9 cellular contexts compared by ENCODE assay signal in genomic region chr19:51903192-51903591, GRCh38. TPM values are rescaled to one million over a fixed set of nuclear protein-coding genes. Genes with fewer than 3 reads are reported as not detected.
DNase-seq lines count a peak whose midpoint lies in the region; ATAC-seq and TF ChIP-seq lines count a peak whose summit lies in the region.
"Had no signal": no experiment of that assay in that cellular context is flagged by ENCODE, and none has a peak within 500 bp of the region (broad histone marks: within the 10 kb centered on the region; RNA-seq: fewer than 3 reads in every experiment).

No MANE protein-coding gene starts in this region.

- H3K36me3 ChIP-seq in HUES6 (ENCODE audit: control insufficient read depth, insufficient read depth, low read length) (peaks cover 57% of the 10 kb centered on the region), iPS-15b (ENCODE audit: control insufficient read depth, insufficient read depth, low read length) (peaks cover 45% of the 10 kb centered on the region), gastrocnemius medialis (peaks cover 0 to 48% of the 10 kb centered on the region in 2 donors)

- H3K27me3 Mint-ChIP-seq in activated T-helper 17 cell treated with anti-CD3 and anti-CD28 coated beads, Interleukin-2, amount 50 U/mL, for 72 hours, result peaks cover 8% of the 10 kb centered on the region

- in situ Hi-C loops in gastrocnemius medialis (cut with MboI; ENCODE audit: low sequenced_read_pairs in 4 of 4), result no loop called here

- no peak overlapping the region for H3K27ac Mint-ChIP-seq in activated T-helper 17 cell treated with anti-CD3 and anti-CD28 coated beads, Interleukin-2, amount 50 U/mL, for 72 hours

- intact Hi-C loops in gastrocnemius medialis (cut with DNase I; ENCODE audit: low total_unique reads), result loop anchor here (10.0 kb wide), 1 partner anchor 328 kb away; the partner anchor contains the start of gene ZNF175

- H3K27me3 ChIP-seq in HUES6 (ENCODE audit: control insufficient read depth, insufficient read depth, low read length) (no peaks in the 10 kb centered on the region), iPS-15b (ENCODE audit: control insufficient read depth, insufficient read depth, low read length) (no peaks in the 10 kb centered on the region), gastrocnemius medialis (peaks cover 0 to 8% (median 5%) of the 10 kb centered on the region in 3 donors)
- H3K27me3 ChIP-seq: SJCRH30 had no signal

- H3K9me3 Mint-ChIP-seq in activated T-helper 17 cell treated with anti-CD3 and anti-CD28 coated beads, Interleukin-2, amount 50 U/mL, for 72 hours, result peaks cover 27% of the 10 kb centered on the region

- peaks cover 7% of the 10 kb centered on the region for H3K4me1 Mint-ChIP-seq in activated T-helper 17 cell treated with anti-CD3 and anti-CD28 coated beads, Interleukin-2, amount 50 U/mL, for 72 hours

- TF ChIP-seq POLR2A in gastrocnemius medialis (IDR thresholded peaks at IDR 0.05), result no peak

- no peak for ATAC-seq in activated T-helper 17 cell treated with anti-CD3 and anti-CD28 coated beads, Interleukin-2, amount 50 U/mL, for 72 hours (replicated peaks)
- ATAC-seq in gastrocnemius medialis (no peak), GM18511 (IDR thresholded peaks at IDR 0.05; ENCODE audit: unreplicated experiment) (no peak)

- no peak for TF ChIP-seq CTCF in gastrocnemius medialis (IDR thresholded peaks at IDR 0.05 in 4 of 5, conservative IDR thresholded peaks at IDR 0.05 in 1 of 5)

- DNase-seq in gastrocnemius medialis, result no peak
- no peak for DNase-seq in 8988T
- DNase-seq in HCEC 1CT, result no peak
- DNase-seq: NCI-H1417 treated with DMSO at 0.1 percent for 48 hours, SJCRH30 had no signal

- H3K9ac ChIP-seq in HUES6 (ENCODE audit: low read length) (peak overlapping the region; percentile 51), iPS-15b (ENCODE audit: low read depth, low read length) (peak overlapping the region; percentile 61)

- H3K27ac ChIP-seq in HUES6 (ENCODE audit: low read depth, low read length) (peak overlapping the region; percentile 97; the same call in 1 of the 2 replicates), gastrocnemius medialis (no peak overlapping the region)
- H3K27ac ChIP-seq: SJCRH30 had no signal

- H3K9me3 ChIP-seq in HUES6 (ENCODE audit: control insufficient read depth, insufficient read depth, low read depth, low read length) (peaks cover 57% of the 10 kb centered on the region), iPS-15b (ENCODE audit: control insufficient read depth, insufficient read depth, low read length) (peaks cover 22% of the 10 kb centered on the region), gastrocnemius medialis (peaks cover 0 to 27% (median 3%) of the 10 kb centered on the region in 3 donors)

- peaks cover 66% of the 10 kb centered on the region for H3K36me3 Mint-ChIP-seq in activated T-helper 17 cell treated with anti-CD3 and anti-CD28 coated beads, Interleukin-2, amount 50 U/mL, for 72 hours (ENCODE audit: low read depth)

- H3K4me3 ChIP-seq in HUES6 (ENCODE audit: low read depth, low read length), result peak overlapping the region; percentile 96
- peak overlapping the region; percentile 98 for H3K4me3 ChIP-seq in iPS-15b (ENCODE audit: low read depth, low read length)
- peak overlapping the region; percentile 71 to 86 (median 78) for H3K4me3 ChIP-seq in gastrocnemius medialis

- peak overlapping the region; percentile 92 for H3K4me3 Mint-ChIP-seq in activated T-helper 17 cell treated with anti-CD3 and anti-CD28 coated beads, Interleukin-2, amount 50 U/mL, for 72 hours

- H3K4me1 ChIP-seq in HUES6 (ENCODE audit: control insufficient read depth, insufficient read depth, low read length) (peaks cover 13% of the 10 kb centered on the region), iPS-15b (ENCODE audit: control insufficient read depth, insufficient read depth, low read length) (peaks cover 15% of the 10 kb centered on the region), gastrocnemius medialis (peaks cover 10 to 15% of the 10 kb centered on the region in 2 donors)
- H3K4me1 ChIP-seq: SJCRH30 had no signal

RNA-seq across cellular contexts. Expression of gene ZNF649, which starts 1.6 kb away (rescaled TPM):
- total RNA-seq in activated T-helper 17 cell treated with anti-CD3 and anti-CD28 coated beads, Interleukin-2, amount 50 U/mL, for 72 hours, result 1 to 10 TPM; 4.4 to 6.9 TPM
- total RNA-seq in gastrocnemius medialis, result 1 to 10 TPM; 2.6 to 4.7 (median 4.1) TPM

RNA-seq across cellular contexts. Expression of gene ZNF577, which starts 15.4 kb away (rescaled TPM):
- 1 to 10 TPM; 5.2 to 5.7 TPM for total RNA-seq in activated T-helper 17 cell treated with anti-CD3 and anti-CD28 coated beads, Interleukin-2, amount 50 U/mL, for 72 hours
- total RNA-seq in gastrocnemius medialis, result 1 to 10 TPM; 2.0 to 8.4 (median 4.5) TPM

RNA-seq across cellular contexts. Expression of gene ZNF613, which starts 24.1 kb away (rescaled TPM):
- 1 to 10 TPM; 3.5 to 4.3 TPM for total RNA-seq in activated T-helper 17 cell treated with anti-CD3 and anti-CD28 coated beads, Interleukin-2, amount 50 U/mL, for 72 hours
- total RNA-seq in gastrocnemius medialis, result 1 to 10 TPM; 1.3 to 9.4 (median 3.8) TPM
